In genomic region chr10:124624006-124624405, GRCh38 we compare ENCODE assay signal across 26 cellular contexts.
DNase-seq lines count a peak whose midpoint lies in the region; ATAC-seq and TF ChIP-seq lines count a peak whose summit lies in the region.
"Had no signal": no experiment of that assay in that cellular context is flagged by ENCODE, and none has a peak within 500 bp of the region (broad histone marks: within the 10 kb centered on the region; RNA-seq: fewer than 3 reads in every experiment).

No MANE protein-coding gene starts in this region.

- ATAC-seq in GM19328 (IDR thresholded peaks at IDR 0.05; ENCODE audit: unreplicated experiment): no peak

- H3K27me3 ChIP-seq in right atrium auricular region (no peaks in the 10 kb centered on the region), prostate gland (replicated peaks; ENCODE audit: insufficient read depth) (no peaks in the 10 kb centered on the region)

- no peak for TF ChIP-seq POLR2A in prostate gland (IDR thresholded peaks at IDR 0.05)

- 71% methylated on average over 13 of the region's 13 CpGs for WGBS in prostate gland

- H3K4me3 ChIP-seq in right atrium auricular region (no peak overlapping the region), prostate gland (no peak overlapping the region)
- H3K4me3 ChIP-seq: GM23248, smooth muscle cell had no signal

- no peak for DNase-seq in right atrium auricular region (ENCODE audit: low spot score)
- DNase-seq in cardiac septum (ENCODE audit: low spot score): no peak
- DNase-seq in prostate gland (ENCODE audit: low spot score): no peak
- DNase-seq in activated CD8-positive, alpha-beta memory T cell treated with anti-CD3 and anti-CD28 coated beads for 24 hours: no peak
- DNase-seq in NCI-H1417 treated with DMSO at 0.1 percent for 48 hours (lab: John Stamatoyannopoulos, UW): no peak
- DNase-seq in activated T-cell treated with anti-CD3 and anti-CD28 coated beads, Interleukin-2, amount 50 U/mL, for 1 hour: no peak
- DNase-seq: activated CD4-positive, alpha-beta T cell treated with anti-CD3 and anti-CD28 coated beads, Interleukin-2, amount 50 U/mL, for 1 hour; activated naive CD4-positive, alpha-beta T cell; activated T-cell treated with anti-CD3 and anti-CD28 coated beads for 4 hours; amygdala; dermis blood vessel endothelial cell; foreskin fibroblast; GM23248; hypothalamus; IMR-90; islet precursor cell; NCI-H1694 treated with DMSO at 0.1 percent for 48 hours; NCI-H774; SIG-M5; stimulated activated CD4-positive, alpha-beta T cell treated with anti-CD3 and anti-CD28 coated beads, Interleukin-4, amount 100 ng/mL, for 24 hours; T-helper 1 cell had no signal

- no peaks in the 10 kb centered on the region for H3K36me3 ChIP-seq in right atrium auricular region
- H3K36me3 ChIP-seq in prostate gland: no peaks in the 10 kb centered on the region

- H3K4me1 ChIP-seq in right atrium auricular region: peaks cover 0 to 87% of the 10 kb centered on the region in 2 donors
- H3K4me1 ChIP-seq in prostate gland (replicated peaks): peaks cover 10% of the 10 kb centered on the region

- H3K9me3 ChIP-seq in right atrium auricular region (no peaks in the 10 kb centered on the region), prostate gland (no peaks in the 10 kb centered on the region)

- TF ChIP-seq CTCF in right atrium auricular region (IDR thresholded peaks at IDR 0.05) (no peak), prostate gland (IDR thresholded peaks at IDR 0.05) (no peak)

- intact Hi-C loops in cardiac septum (cut with DNase I): no loop called here
- intact Hi-C loops in prostate gland (cut with DNase I): no loop called here

- peak overlapping the region; percentile 6 to 63 for H3K27ac ChIP-seq in right atrium auricular region
- peak overlapping the region; percentile 22 for H3K27ac ChIP-seq in angular gyrus (ENCODE audit: low read depth, low read length)
- peak overlapping the region; percentile 9 to 12 for H3K27ac ChIP-seq in prostate gland
- H3K27ac ChIP-seq: C4-2B, epithelial cell of prostate, GM23248 had no signal
